Comparison of ENCODE assay signal across 9 cellular contexts in the genomic region with DNA sequence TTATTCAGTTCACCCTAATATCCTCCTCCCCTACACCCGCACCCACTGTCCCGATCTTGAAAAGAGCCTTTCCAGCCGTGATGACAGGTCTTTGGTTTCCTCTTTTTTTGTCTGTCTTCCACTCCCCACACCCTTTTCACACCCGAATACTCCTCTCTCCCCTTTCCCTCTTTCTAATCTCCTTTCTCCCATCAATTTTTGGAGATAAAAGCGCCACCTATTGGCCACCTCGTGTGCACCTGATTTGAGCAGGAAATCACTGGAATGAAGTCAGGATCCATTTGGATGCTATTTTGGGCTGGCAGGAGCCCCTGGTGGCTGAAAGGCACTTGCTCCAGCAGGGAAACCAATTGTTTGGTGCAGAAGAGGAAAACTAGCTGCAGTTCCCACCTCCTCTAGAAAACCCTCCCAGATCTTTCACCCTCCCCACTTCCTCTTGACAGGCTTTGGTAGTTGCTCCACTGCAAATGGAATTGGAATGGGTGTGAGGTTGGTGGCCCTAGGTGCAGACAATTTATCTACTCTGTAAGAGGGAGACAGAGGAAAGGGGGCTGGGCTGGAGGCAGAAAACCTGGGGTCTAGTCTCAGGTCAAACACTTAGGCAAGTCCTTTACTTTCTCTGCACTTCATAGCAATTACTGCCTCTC. TPM values are rescaled to one million over a fixed set of nuclear protein-coding genes. Genes with fewer than 3 reads are reported as not detected.
DNase-seq lines count a peak whose midpoint lies in the region; ATAC-seq lines count a peak whose summit lies in the region.
"Had no signal": no experiment of that assay in that cellular context is flagged by ENCODE, and none has a peak within 500 bp of the region (broad histone marks: within the 10 kb centered on the region; RNA-seq: fewer than 3 reads in every experiment).

No MANE protein-coding gene starts in this region.

- POLR2A ChIA-PET in T-cell (lab: Charles Lee), result no interaction called here

- H3K4me3 Mint-ChIP-seq in activated naive CD4-positive, alpha-beta T cell treated with anti-CD3 and anti-CD28 coated beads for 36 hours, result no peak overlapping the region
- no peak overlapping the region for H3K4me3 Mint-ChIP-seq in activated naive CD4-positive, alpha-beta T cell treated with anti-CD3 and anti-CD28 coated beads, Interleukin-2, amount 10 ng/mL, durations not matched to agents 7 days and 5 days
- H3K4me3 Mint-ChIP-seq in T-cell, result no peak overlapping the region
- H3K4me3 Mint-ChIP-seq: activated naive CD8-positive, alpha-beta T cell treated with anti-CD3 and anti-CD28 coated beads, Interleukin-2, amount 10 ng/mL, durations not matched to agents 7 days and 5 days had no signal

- H3K9ac ChIP-seq in adipocyte (ENCODE audit: low read length), result no peak overlapping the region

- no peaks in the 10 kb centered on the region for H3K36me3 Mint-ChIP-seq in activated naive CD4-positive, alpha-beta T cell treated with anti-CD3 and anti-CD28 coated beads for 36 hours (ENCODE audit: low read depth)
- H3K36me3 Mint-ChIP-seq in activated naive CD4-positive, alpha-beta T cell treated with anti-CD3 and anti-CD28 coated beads, Interleukin-2, amount 10 ng/mL, durations not matched to agents 7 days and 5 days, result no peaks in the 10 kb centered on the region
- peaks cover 8% of the 10 kb centered on the region for H3K36me3 Mint-ChIP-seq in T-cell
- H3K36me3 Mint-ChIP-seq: activated naive CD8-positive, alpha-beta T cell treated with anti-CD3 and anti-CD28 coated beads, Interleukin-2, amount 10 ng/mL, durations not matched to agents 7 days and 5 days had no signal

- no peaks in the 10 kb centered on the region for H3K4me1 ChIP-seq in adipocyte (ENCODE audit: control insufficient read depth, insufficient read depth, low read length)

- intact Hi-C loops in activated naive CD4-positive, alpha-beta T cell treated with anti-CD3 and anti-CD28 coated beads for 36 hours (cut with micrococcal nuclease), result loop anchor here (1.0 to 2.0 kb wide), 3 partner anchors 36 to 245 kb away; no protein-coding TSS in a partner anchor
- intact Hi-C loops in left colon (cut with DNase I, micrococcal nuclease), result no loop called here

- peaks cover 42% of the 10 kb centered on the region for H3K27me3 Mint-ChIP-seq in activated naive CD4-positive, alpha-beta T cell treated with anti-CD3 and anti-CD28 coated beads for 36 hours (ENCODE audit: low read depth)
- peaks cover 49% of the 10 kb centered on the region for H3K27me3 Mint-ChIP-seq in activated naive CD4-positive, alpha-beta T cell treated with anti-CD3 and anti-CD28 coated beads, Interleukin-2, amount 10 ng/mL, durations not matched to agents 7 days and 5 days
- peaks cover 16 to 22% of the 10 kb centered on the region in 2 donors for H3K27me3 Mint-ChIP-seq in T-cell

- no peaks in the 10 kb centered on the region for H3K9me3 ChIP-seq in adipocyte (ENCODE audit: control insufficient read depth, low read length)

- peaks cover 2% of the 10 kb centered on the region for H3K4me1 Mint-ChIP-seq in activated naive CD4-positive, alpha-beta T cell treated with anti-CD3 and anti-CD28 coated beads for 36 hours (ENCODE audit: low read depth)
- H3K4me1 Mint-ChIP-seq in activated naive CD4-positive, alpha-beta T cell treated with anti-CD3 and anti-CD28 coated beads, Interleukin-2, amount 10 ng/mL, durations not matched to agents 7 days and 5 days, result no peaks in the 10 kb centered on the region
- peaks cover 0 to 3% (median 3%) of the 10 kb centered on the region in 3 donors for H3K4me1 Mint-ChIP-seq in T-cell
- H3K4me1 Mint-ChIP-seq: activated naive CD8-positive, alpha-beta T cell treated with anti-CD3 and anti-CD28 coated beads, Interleukin-2, amount 10 ng/mL, durations not matched to agents 7 days and 5 days had no signal

- H3K4me3 ChIP-seq in adipocyte (ENCODE audit: low read length), result no peak overlapping the region

- H3K36me3 ChIP-seq in adipocyte (ENCODE audit: control insufficient read depth, insufficient read depth, low read length, severe bottlenecking), result no peaks in the 10 kb centered on the region

- peaks cover 19% of the 10 kb centered on the region for H3K27me3 ChIP-seq in adipocyte (replicated peaks; ENCODE audit: control insufficient read depth, insufficient read depth, low read length)

- CTCF ChIA-PET in activated naive CD4-positive, alpha-beta T cell treated with anti-CD3 and anti-CD28 coated beads for 36 hours (lab: Charles Lee), result interaction anchor here (0.6 to 3.1 kb wide), 7 partner anchors 13 to 287 kb away, joined by 3 to 9 read pairs (median 5); a partner anchor contains a TSS
- CTCF ChIA-PET in activated naive CD4-positive, alpha-beta T cell treated with anti-CD3 and anti-CD28 coated beads, Interleukin-2, amount 10 ng/mL, durations not matched to agents 7 days and 5 days (lab: Charles Lee), result interaction anchor here (0.9 to 1.6 kb wide), 5 partner anchors 11 to 245 kb away, joined by 3 to 9 read pairs (median 5); no protein-coding TSS in a partner anchor
- CTCF ChIA-PET in T-cell (lab: Charles Lee), result no interaction called here

- no peaks in the 10 kb centered on the region for H3K9me3 Mint-ChIP-seq in activated naive CD4-positive, alpha-beta T cell treated with anti-CD3 and anti-CD28 coated beads for 36 hours
- no peaks in the 10 kb centered on the region for H3K9me3 Mint-ChIP-seq in activated naive CD4-positive, alpha-beta T cell treated with anti-CD3 and anti-CD28 coated beads, Interleukin-2, amount 10 ng/mL, durations not matched to agents 7 days and 5 days
- H3K9me3 Mint-ChIP-seq in T-cell, result no peaks in the 10 kb centered on the region
- H3K9me3 Mint-ChIP-seq: activated naive CD8-positive, alpha-beta T cell treated with anti-CD3 and anti-CD28 coated beads, Interleukin-2, amount 10 ng/mL, durations not matched to agents 7 days and 5 days had no signal

- ATAC-seq in left colon (peak; percentile 52), HG02678 (IDR thresholded peaks at IDR 0.05; ENCODE audit: unreplicated experiment) (no peak), T-cell (replicated peaks in 1 of 4) (no peak), GM21390 (IDR thresholded peaks at IDR 0.05; ENCODE audit: unreplicated experiment) (no peak)

- DNase-seq in activated naive CD4-positive, alpha-beta T cell treated with anti-CD3 and anti-CD28 coated beads for 36 hours, result peak; percentile 34
- no peak for DNase-seq in activated naive CD4-positive, alpha-beta T cell treated with anti-CD3 and anti-CD28 coated beads, Interleukin-2, amount 10 ng/mL, durations not matched to agents 7 days and 5 days
- DNase-seq in NCI-H1930 (lab: John Stamatoyannopoulos, UW) (peak; percentile 25 to 53), adipocyte (ENCODE audit: low read depth) (peak; percentile 79), left colon (peak in 1 of 2 donors; percentile 32), T-cell (no peak)
- DNase-seq: activated naive CD8-positive, alpha-beta T cell treated with anti-CD3 and anti-CD28 coated beads, Interleukin-2, amount 10 ng/mL, durations not matched to agents 7 days and 5 days had no signal

- no peak overlapping the region for H3K27ac Mint-ChIP-seq in activated naive CD4-positive, alpha-beta T cell treated with anti-CD3 and anti-CD28 coated beads for 36 hours
- no peak overlapping the region for H3K27ac Mint-ChIP-seq in activated naive CD4-positive, alpha-beta T cell treated with anti-CD3 and anti-CD28 coated beads, Interleukin-2, amount 10 ng/mL, durations not matched to agents 7 days and 5 days
- H3K27ac Mint-ChIP-seq in T-cell, result no peak overlapping the region
- H3K27ac Mint-ChIP-seq: activated naive CD8-positive, alpha-beta T cell treated with anti-CD3 and anti-CD28 coated beads, Interleukin-2, amount 10 ng/mL, durations not matched to agents 7 days and 5 days had no signal

RNA-seq across cellular contexts. Expression of a gene that starts 8.4 kb away (rescaled TPM):
- total RNA-seq in activated naive CD4-positive, alpha-beta T cell treated with anti-CD3 and anti-CD28 coated beads for 36 hours, result not detected
- total RNA-seq in left colon, result not detected
- under 1 TPM in 1 of 5 donors, not detected in 4; 0.18 TPM for total RNA-seq in T-cell
- total RNA-seq: activated naive CD8-positive, alpha-beta T cell treated with anti-CD3 and anti-CD28 coated beads, Interleukin-2, amount 10 ng/mL, durations not matched to agents 7 days and 5 days had no signal

RNA-seq across cellular contexts. Expression of a gene that starts 13.4 kb away (rescaled TPM):
- total RNA-seq in activated naive CD4-positive, alpha-beta T cell treated with anti-CD3 and anti-CD28 coated beads for 36 hours, result under 1 TPM; 0.12 to 0.19 TPM
- 10 to 100 TPM; 16.1 to 20.7 TPM for total RNA-seq in left colon
- under 1 TPM; 0.42 to 0.76 (median 0.56) TPM for total RNA-seq in T-cell

Comparison
In these comparisons a context has a peak if more than half of its experiments do, and no peak if none do; other contexts are left out.
1. DNase-seq: peak in activated naive CD4-positive, alpha-beta T cell treated with anti-CD3 and anti-CD28 coated beads for 36 hours (single experiment), NCI-H1930 (2 of 2) and adipocyte (single experiment); none in activated naive CD4-positive, alpha-beta T cell treated with anti-CD3 and anti-CD28 coated beads, Interleukin-2, amount 10 ng/mL, durations not matched to agents 7 days and 5 days (single experiment) and T-cell (0 of 34).
2. RNA of a gene that starts 13.4 kb away (total RNA-seq): 16.1 to 20.7 TPM in left colon; 0.42 to 0.76 TPM in T-cell and 0.12 to 0.19 TPM in activated naive CD4-positive, alpha-beta T cell treated with anti-CD3 and anti-CD28 coated beads for 36 hours; every median in the first group is over 4 times any median in the second.
3. CTCF ChIA-PET loops: an anchor here in activated naive CD4-positive, alpha-beta T cell treated with anti-CD3 and anti-CD28 coated beads for 36 hours (0.6 to 3.1 kb wide) and activated naive CD4-positive, alpha-beta T cell treated with anti-CD3 and anti-CD28 coated beads, Interleukin-2, amount 10 ng/mL, durations not matched to agents 7 days and 5 days (0.9 to 1.6 kb wide); none called in T-cell.